Comparison of ENCODE assay signal across 8 cellular contexts in the genomic region with DNA sequence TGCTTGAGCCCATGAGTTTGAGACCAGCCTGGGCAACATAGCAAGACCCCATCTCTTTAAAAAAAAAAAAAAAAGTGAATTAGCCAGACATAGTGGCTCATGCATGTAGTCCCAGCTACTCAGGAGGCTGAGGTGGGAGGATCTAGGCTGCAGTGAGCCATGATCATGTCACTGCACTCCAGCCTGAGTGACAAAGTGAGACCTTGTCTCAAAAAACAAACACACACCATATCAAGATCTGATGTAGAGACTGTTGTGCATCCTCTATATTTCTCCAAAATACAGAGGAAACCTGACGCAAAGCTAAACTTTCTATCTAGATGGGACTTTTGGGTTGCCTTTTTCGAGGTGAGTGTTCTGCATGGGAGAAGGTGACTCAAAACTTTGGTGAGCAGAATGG.
"Had no signal": no experiment of that assay in that cellular context is flagged by ENCODE, and none has a peak within 500 bp of the region (broad histone marks: within the 10 kb centered on the region; RNA-seq: fewer than 3 reads in every experiment).

No MANE protein-coding gene starts in this region.

- H3K9me3 Mint-ChIP-seq: GM23338, H9 had no signal

- ATAC-seq: GM23338, HCT116 had no signal

- H3K27ac Mint-ChIP-seq: GM23338, H9, HFFc6 had no signal

- DNase-seq: GM23248, GOT3, H7, H9, HCEC 1CT, HFFc6 had no signal

- H3K4me3 Mint-ChIP-seq: GM23338, H9, HFFc6 had no signal
